ENCODE assay signal across 8 cellular contexts in the genomic region with DNA sequence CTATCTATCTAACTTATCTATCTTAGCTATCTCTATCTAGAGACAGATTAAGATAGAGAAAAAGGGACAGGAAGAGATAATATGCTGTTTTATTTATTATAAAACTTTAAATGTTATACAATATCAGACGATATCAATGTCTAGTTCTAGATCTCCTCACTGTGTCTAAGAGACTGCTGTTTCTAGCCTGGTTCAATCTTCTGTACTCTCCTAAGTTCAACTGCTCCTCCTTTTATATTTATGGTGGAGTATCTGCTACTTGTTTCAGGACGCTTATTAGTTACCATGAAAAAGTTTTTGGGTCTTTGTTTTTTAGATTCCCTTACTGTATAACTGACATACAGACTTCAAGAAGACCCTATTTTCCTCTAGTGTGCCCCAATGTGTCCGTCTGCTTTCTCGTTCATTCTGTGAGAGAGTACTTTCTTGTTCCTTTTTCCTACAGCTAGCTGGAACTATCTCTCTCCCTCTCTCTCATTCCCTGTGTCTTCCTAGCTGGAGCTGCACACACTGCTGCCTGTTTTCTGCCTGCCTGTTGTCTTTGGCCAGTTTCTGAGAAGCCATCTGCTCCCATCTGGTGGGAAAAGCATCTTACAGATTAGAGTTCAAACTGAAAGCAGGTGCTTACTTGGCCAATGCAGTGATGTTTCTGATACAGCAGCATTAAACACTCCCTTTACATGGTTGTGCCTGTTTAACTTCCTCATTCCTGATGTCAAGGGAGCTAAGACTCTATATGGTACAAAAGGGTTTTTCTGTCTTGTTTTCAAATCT. TPM values are rescaled to one million over a fixed set of nuclear protein-coding genes. Genes with fewer than 3 reads are reported as not detected.
DNase-seq lines count a peak whose midpoint lies in the region; ATAC-seq and TF ChIP-seq lines count a peak whose summit lies in the region.

No MANE protein-coding gene starts in this region.

- H3K27ac ChIP-seq in left ventricle myocardium inferior (replicated peaks), result no peak overlapping the region

- H3K4me1 ChIP-seq in left ventricle myocardium inferior, result peaks cover 8% of the 10 kb centered on the region

- peaks cover 21% of the 10 kb centered on the region for H3K27me3 ChIP-seq in left ventricle myocardium inferior (ENCODE audit: low read depth)

- intact Hi-C loops in Right ventricle myocardium superior (cut with DNase I), result loop anchor here (2.0 kb wide), 1 partner anchor 625 kb away; no protein-coding TSS in a partner anchor
- intact Hi-C loops in left ventricle myocardium inferior (cut with micrococcal nuclease), result loop anchor here (2.0 kb wide), 1 partner anchor 625 kb away; no protein-coding TSS in a partner anchor
- intact Hi-C loops in head of caudate nucleus (cut with DNase I), result loop anchor here (5.0 kb wide), 1 partner anchor 624 kb away; no protein-coding TSS in a partner anchor

- DNase-seq in Right ventricle myocardium superior (no peak), left ventricle myocardium inferior (no peak), SHP77 treated with DMSO at 0.1 percent for 48 hours (lab: John Stamatoyannopoulos, UW) (peak; percentile 21), mesothelial cell of epicardium (ENCODE audit: low spot score in 2 of 2, unreplicated experiment in 2 of 2) (no peak), head of caudate nucleus (no peak), midbrain (lab: John Stamatoyannopoulos, UW) (no peak)

- no peaks in the 10 kb centered on the region for H3K36me3 Mint-ChIP-seq in mesothelial cell of epicardium

- H3K4me3 Mint-ChIP-seq in mesothelial cell of epicardium, result no peak overlapping the region

- H3K27ac Mint-ChIP-seq in mesothelial cell of epicardium, result peak overlapping the region; percentile 66

- H3K9me3 ChIP-seq in left ventricle myocardium inferior (replicated peaks), result no peaks in the 10 kb centered on the region

- no peaks in the 10 kb centered on the region for H3K27me3 Mint-ChIP-seq in mesothelial cell of epicardium (ENCODE audit: low read depth)

- no peaks in the 10 kb centered on the region for H3K36me3 ChIP-seq in left ventricle myocardium inferior

- H3K4me3 ChIP-seq in left ventricle myocardium inferior, result no peak overlapping the region

- no peak for TF ChIP-seq CTCF in left ventricle myocardium inferior (IDR thresholded peaks at IDR 0.05; ENCODE audit: borderline replicate concordance)
- no peak for TF ChIP-seq CTCF in mesothelial cell of epicardium (IDR thresholded peaks at IDR 0.05; ENCODE audit: unreplicated experiment)

- ATAC-seq in Right ventricle myocardium superior (ENCODE audit: poor library complexity) (peak; percentile 46), HG03066 (IDR thresholded peaks at IDR 0.05; ENCODE audit: low read depth, unreplicated experiment) (peak; percentile 53), HG02981 (IDR thresholded peaks at IDR 0.05; ENCODE audit: unreplicated experiment) (no peak)

- peaks cover 47% of the 10 kb centered on the region for H3K4me1 Mint-ChIP-seq in mesothelial cell of epicardium

- no peaks in the 10 kb centered on the region for H3K9me3 Mint-ChIP-seq in mesothelial cell of epicardium

RNA-seq across cellular contexts. Expression of gene ARL4A, which starts 49.4 kb away (rescaled TPM):
- total RNA-seq in Right ventricle myocardium superior (10.9 TPM), left ventricle myocardium inferior (11.5 TPM), mesothelial cell of epicardium (59.0 to 64.7 TPM (median 62.5 TPM) in 3 replicates)
